Comparison of ENCODE assay signal across 18 cellular contexts in genomic region chr14:54026671-54027070, GRCh38.
"Had no signal": no experiment of that assay in that cellular context is flagged by ENCODE, and none has a peak within 500 bp of the region (broad histone marks: within the 10 kb centered on the region; RNA-seq: fewer than 3 reads in every experiment).

No MANE protein-coding gene starts in this region.

- DNase-seq: activated CD4-positive, alpha-beta T cell treated with anti-CD3 and anti-CD28 coated beads, Interleukin-2, amount 10 ng/mL, durations not matched to agents 24 days and 14 days; activated CD8-positive, alpha-beta T cell treated with anti-CD3 and anti-CD28 coated beads for 36 hours; activated naive CD4-positive, alpha-beta T cell treated with anti-CD3 and anti-CD28 coated beads, Interleukin-2, amount 10 ng/mL, durations not matched to agents 7 days and 5 days; activated naive CD8-positive, alpha-beta T cell treated with anti-CD3 and anti-CD28 coated beads, Interleukin-2, amount 50 U/mL, for 24 hours; activated T-cell treated with anti-CD3 and anti-CD28 coated beads, Interleukin-2, amount 50 U/mL, for 24 hours; aorta; brain microvascular endothelial cell; cerebellar nuclear complex; cortex of kidney; heart right ventricle; immature natural killer cell; kidney glomerular epithelial cell; nucleus accumbens; posterior cingulate gyrus; retina; stimulated activated CD4-positive, alpha-beta T cell treated with anti-CD3 and anti-CD28 coated beads, Interleukin-2, amount 100 ng/mL, for 24 hours; stimulated activated naive CD4-positive, alpha-beta T cell treated with Interleukin-2 at 50 U/mL for 16 hours; thyroid gland had no signal

- H3K36me3 ChIP-seq: brain microvascular endothelial cell, heart right ventricle, thyroid gland had no signal

- H3K27me3 ChIP-seq: brain microvascular endothelial cell, heart right ventricle, thyroid gland had no signal

- H3K4me1 ChIP-seq: heart right ventricle, thyroid gland had no signal

- H3K4me3 ChIP-seq: heart right ventricle, thyroid gland had no signal

- H3K27ac ChIP-seq: brain microvascular endothelial cell, heart right ventricle, thyroid gland had no signal

- H3K9me3 ChIP-seq: thyroid gland had no signal
